In genomic region chr2:182668671-182669070, GRCh38 we compare ENCODE assay signal across 10 cellular contexts. TPM values are rescaled to one million over a fixed set of nuclear protein-coding genes. Genes with fewer than 3 reads are reported as not detected.
DNase-seq lines count a peak whose midpoint lies in the region; ATAC-seq and TF ChIP-seq lines count a peak whose summit lies in the region.
"Had no signal": no experiment of that assay in that cellular context is flagged by ENCODE, and none has a peak within 500 bp of the region (broad histone marks: within the 10 kb centered on the region; RNA-seq: fewer than 3 reads in every experiment).

No MANE protein-coding gene starts in this region.

- no peak for TF ChIP-seq POLR2A in IMR-90 (IDR thresholded peaks at IDR 0.05; ENCODE audit: low read depth, low read length)
- no peak for TF ChIP-seq POLR2A in gastrocnemius medialis (IDR thresholded peaks at IDR 0.05)

- H4K20me1 ChIP-seq in IMR-90 (ENCODE audit: insufficient read depth, low read length) (no peaks in the 10 kb centered on the region), mammary epithelial cell (ENCODE audit: insufficient read depth, low read length) (no peaks in the 10 kb centered on the region)

- H2AFZ ChIP-seq in IMR-90 (replicated peaks; ENCODE audit: low read length, poor library complexity) (peak overlapping the region; percentile 61), mammary epithelial cell (ENCODE audit: low read depth, low read length) (no peak overlapping the region)

- no peak overlapping the region for H2BK20ac ChIP-seq in IMR-90 (ENCODE audit: low read depth, low read length)

- no peak overlapping the region for H2AK9ac ChIP-seq in IMR-90 (replicated peaks; ENCODE audit: low read depth, low read length, poor library complexity)

- no peak overlapping the region for H2BK15ac ChIP-seq in IMR-90 (ENCODE audit: low read depth, low read length)

- H4K91ac ChIP-seq in IMR-90 (ENCODE audit: insufficient read depth, low read depth, low read length): no peak overlapping the region

- no peak overlapping the region for H2BK120ac ChIP-seq in IMR-90 (ENCODE audit: low read depth, low read length)

- BruUV-seq in IMR-90 (replicated peaks; lab: Mats Ljungman, UMichigan): no TSS peak
- BruUV-seq in mammary epithelial cell (replicated peaks; lab: Mats Ljungman, UMichigan): no TSS peak

- no peaks in the 10 kb centered on the region for H3K36me3 ChIP-seq in IMR-90 (ENCODE audit: control insufficient read depth, insufficient read depth, low read length)
- H3K36me3 ChIP-seq in mammary epithelial cell (ENCODE audit: insufficient read depth, low read length): no peaks in the 10 kb centered on the region
- no peaks in the 10 kb centered on the region for H3K36me3 ChIP-seq in gastrocnemius medialis
- H3K36me3 ChIP-seq: WERI-Rb-1 had no signal

- H2AK5ac ChIP-seq in IMR-90 (ENCODE audit: low read depth, low read length): no peak overlapping the region

- 53% methylated on average over 3 of the region's 6 CpGs; no CpG with 5 or more reads in 1 of the 2 experiments for WGBS in IMR-90 (ENCODE audit: extremely low coverage in 2 of 2, insufficient read length in 1 of 2), 2 experiments
- WGBS in mammary epithelial cell (ENCODE audit: low coverage, missing lambda C conversion rate): 48% methylated on average over 5 of the region's 6 CpGs

- H3K4me2 ChIP-seq in IMR-90 (ENCODE audit: low read depth, low read length): no peak overlapping the region
- H3K4me2 ChIP-seq in mammary epithelial cell (ENCODE audit: insufficient read depth, low read depth, low read length): no peak overlapping the region

- H3K79me1 ChIP-seq in IMR-90 (ENCODE audit: low read depth in 1 of 2, low read length in 2 of 2): no peaks in the 10 kb centered on the region

- H3K9me3 ChIP-seq in IMR-90 (ENCODE audit: control insufficient read depth, insufficient read depth, low read length): no peaks in the 10 kb centered on the region
- no peaks in the 10 kb centered on the region for H3K9me3 ChIP-seq in mammary epithelial cell (replicated peaks; ENCODE audit: insufficient read depth, low read length)
- no peaks in the 10 kb centered on the region for H3K9me3 ChIP-seq in gastrocnemius medialis

- no peak overlapping the region for H4K8ac ChIP-seq in IMR-90 (ENCODE audit: low read depth in 2 of 2, low read length in 2 of 2)

- H3K79me2 ChIP-seq in mammary epithelial cell (ENCODE audit: insufficient read depth, low read length): no peaks in the 10 kb centered on the region

- H3K9me1 ChIP-seq in IMR-90 (ENCODE audit: insufficient read depth, low read length): peaks cover 4% of the 10 kb centered on the region; the same call in 1 of the 2 replicates

- intact Hi-C loops in IMR-90 (cut with micrococcal nuclease): loop anchor here (5.0 kb wide), 1 partner anchor 49 kb away; the partner anchor contains the start of gene DNAJC10
- intact Hi-C loops in mammary epithelial cell (cut with micrococcal nuclease): loop anchor here (5.0 kb wide), 1 partner anchor 424 kb away; no protein-coding TSS in a partner anchor
- intact Hi-C loops in left ventricle myocardium superior (cut with micrococcal nuclease): no loop called here
- intact Hi-C loops in gastrocnemius medialis (cut with DNase I; ENCODE audit: low total_unique reads): no loop called here

- H4K5ac ChIP-seq in IMR-90 (ENCODE audit: low read depth, low read length): no peak overlapping the region

- POLR2A ChIA-PET in IMR-90 (lab: Charles Lee; ENCODE audit: unreplicated experiment): no interaction called here

- H3K56ac ChIP-seq in IMR-90 (ENCODE audit: extremely low read depth, insufficient read depth, low read length): no peak overlapping the region

- H3K27me3 ChIP-seq in IMR-90 (ENCODE audit: control insufficient read depth, insufficient read depth, low read length) (no peaks in the 10 kb centered on the region), mammary epithelial cell (ENCODE audit: insufficient read depth, low read length) (no peaks in the 10 kb centered on the region), gastrocnemius medialis (no peaks in the 10 kb centered on the region)

- no peak overlapping the region for H3K4me3 ChIP-seq in IMR-90 (ENCODE audit: insufficient read depth, low read depth, low read length)
- H3K4me3 ChIP-seq in mammary epithelial cell (replicated peaks in 1 of 3; ENCODE audit: insufficient read depth in 1 of 3, low read depth in 2 of 3, low read length in 3 of 3): no peak overlapping the region
- no peak overlapping the region for H3K4me3 ChIP-seq in skeletal muscle cell (ENCODE audit: low read depth, low read length)
- no peak overlapping the region for H3K4me3 ChIP-seq in gastrocnemius medialis

- no peak overlapping the region for H3K18ac ChIP-seq in IMR-90 (ENCODE audit: low read depth, low read length)

- TF ChIP-seq RAD21 in IMR-90 (IDR thresholded peaks at IDR 0.05; ENCODE audit: low read length): no peak

- dilution Hi-C loops in IMR-90 (cut with HindIII; ENCODE audit: low sequenced_read_pairs, unreplicated experiment): loop anchor here (25.0 kb wide), 1 partner anchor 481 kb away; no protein-coding TSS in a partner anchor
- dilution Hi-C loops in mammary epithelial cell (cut with HindIII; ENCODE audit: low sequenced_read_pairs): loop anchor here (25.0 kb wide), 1 partner anchor 481 kb away; no protein-coding TSS in a partner anchor

- H3K4ac ChIP-seq in IMR-90 (ENCODE audit: low read depth, low read length): no peak overlapping the region

- no peak overlapping the region for H3K23ac ChIP-seq in IMR-90 (ENCODE audit: low read depth, low read length)

- CTCF ChIA-PET in IMR-90 (lab: Yijun Ruan, JAX) (no interaction called here), mammary epithelial cell (lab: Charles Lee; ENCODE audit: low non-redundant PET) (interaction anchor here (0.9 kb wide), 1 partner anchor 47 kb away, joined by 7 read pairs; no protein-coding TSS in a partner anchor)

- TF ChIP-seq CTCF in IMR-90 (conservative IDR thresholded peaks at IDR 0.05; ENCODE audit: low read depth, low read length) (no peak), mammary epithelial cell (conservative IDR thresholded peaks at IDR 0.05 in 1 of 2, IDR thresholded peaks at IDR 0.05 in 1 of 2; ENCODE audit: extremely low read depth in 1 of 2, insufficient read depth in 1 of 2, low read depth in 1 of 2, low read length in 2 of 2) (no peak), gastrocnemius medialis (IDR thresholded peaks at IDR 0.05 in 4 of 5, conservative IDR thresholded peaks at IDR 0.05 in 1 of 5) (no peak)

- ATAC-seq in IMR-90 (ENCODE audit: low read depth): no peak
- no peak for ATAC-seq in GM18861 (IDR thresholded peaks at IDR 0.05; ENCODE audit: unreplicated experiment)
- ATAC-seq in left ventricle myocardium superior: no peak
- ATAC-seq in gastrocnemius medialis: no peak

- H3K4me1 ChIP-seq in IMR-90 (ENCODE audit: control insufficient read depth, insufficient read depth, low read length): peaks cover 2% of the 10 kb centered on the region; the same call in 1 of the 2 replicates
- no peaks in the 10 kb centered on the region for H3K4me1 ChIP-seq in mammary epithelial cell (ENCODE audit: insufficient read depth, low read length)
- no peaks in the 10 kb centered on the region for H3K4me1 ChIP-seq in gastrocnemius medialis

- DNase-seq in IMR-90 (peak; percentile 11), NCI-H2196 treated with DMSO at 0.1 percent for 48 hours (lab: John Stamatoyannopoulos, UW; ENCODE audit: unreplicated experiment) (peak; percentile 93), mammary epithelial cell (peak; percentile 56), skeletal muscle cell (ENCODE audit: low read depth) (peak; percentile 12), left ventricle myocardium superior (no peak), gastrocnemius medialis (no peak), Kasumi-1 (lab: John Stamatoyannopoulos, UW) (no peak)
- DNase-seq: activated naive CD4-positive, alpha-beta T cell treated with anti-CD3 and anti-CD28 coated beads, Interleukin-2, amount 50 U/mL, for 16 hours; WERI-Rb-1 had no signal

- in situ Hi-C loops in IMR-90 (cut with MboI; ENCODE audit: low sequenced_read_pairs): loop anchor here (25.0 kb wide), 2 partner anchors 756 to 906 kb away; no protein-coding TSS in a partner anchor
- in situ Hi-C loops in mammary epithelial cell (cut with MboI; ENCODE audit: low sequenced_read_pairs in 2 of 2): no loop called here
- in situ Hi-C loops in gastrocnemius medialis (cut with MboI; ENCODE audit: low sequenced_read_pairs in 4 of 4): no loop called here

- H3K27ac ChIP-seq in IMR-90 (ENCODE audit: insufficient read depth, low read length) (no peak overlapping the region), mammary epithelial cell (ENCODE audit: insufficient read depth, low read depth, low read length) (no peak overlapping the region), gastrocnemius medialis (no peak overlapping the region)
- H3K27ac ChIP-seq: WERI-Rb-1 had no signal

- H3K14ac ChIP-seq in IMR-90 (replicated peaks; ENCODE audit: low read depth, low read length): no peak overlapping the region

- H3K9ac ChIP-seq in IMR-90 (ENCODE audit: low read depth, low read length) (no peak overlapping the region), mammary epithelial cell (ENCODE audit: insufficient read depth, low read length) (no peak overlapping the region)

- H2BK5ac ChIP-seq in IMR-90 (ENCODE audit: low read depth, low read length, poor library complexity, severe bottlenecking): no peak overlapping the region

TF ChIP-seq in IMR-90, 13 proteins besides CTCF, POLR2A, EP300 and RAD21 (continues in another document):
- TF ChIP-seq MAFK (IDR thresholded peaks at IDR 0.05; ENCODE audit: low read depth, low read length): no peak
- no peak for TF ChIP-seq SMC3 (IDR thresholded peaks at IDR 0.05; ENCODE audit: low read depth, low read length)
- TF ChIP-seq ELK1 (IDR thresholded peaks at IDR 0.05; ENCODE audit: borderline replicate concordance, low read depth, low read length): no peak
- no peak for TF ChIP-seq NFE2L2 (IDR thresholded peaks at IDR 0.05; ENCODE audit: low read depth, low read length)
- TF ChIP-seq FOS (IDR thresholded peaks at IDR 0.05; ENCODE audit: low read depth, low read length): no peak
- no peak for TF ChIP-seq MAZ (IDR thresholded peaks at IDR 0.05; ENCODE audit: borderline replicate concordance, low read depth, low read length)

RNA-seq across cellular contexts. Expression of gene DNAJC10, which starts 47.4 kb away (rescaled TPM):
- total RNA-seq in IMR-90 (2012; rRNA removed): 53.2 and 120 TPM in 2 replicates
- polyA plus RNA-seq in IMR-90 (2012; rRNA removed): 27.1 and 34.6 TPM in 2 replicates
- polyA plus RNA-seq in IMR-90 (2012; cell fraction: cytosol; rRNA removed): 4.4 and 8.1 TPM in 2 replicates
- 4.2 and 45.5 TPM in 2 replicates for polyA plus RNA-seq in IMR-90 (2012; cell fraction: nucleus; rRNA removed; ENCODE audit: low replicate concordance)
- 100 to 1,000 TPM; 106 to 159 TPM for total RNA-seq in mammary epithelial cell
- polyA plus RNA-seq in mammary epithelial cell: 31.4 TPM
- polyA minus RNA-seq in mammary epithelial cell: 26.7 TPM
- total RNA-seq in left ventricle myocardium superior: 46.6 TPM
- total RNA-seq in gastrocnemius medialis: 10 to 100 TPM; 13.6 to 33.6 (median 22.5) TPM

Comparison
In these comparisons a context has a peak if more than half of its experiments do, and no peak if none do; other contexts are left out.
1. DNase-seq: peak in IMR-90 (single experiment), NCI-H2196 treated with DMSO at 0.1 percent for 48 hours (single experiment), mammary epithelial cell (single experiment) and skeletal muscle cell (single experiment); none in left ventricle myocardium superior (single experiment), gastrocnemius medialis (0 of 2) and Kasumi-1 (0 of 2).
2. intact Hi-C loops: an anchor here in IMR-90 (5.0 kb wide) and mammary epithelial cell (5.0 kb wide); none called in left ventricle myocardium superior and gastrocnemius medialis.